4 cellular contexts compared by ENCODE assay signal in genomic region chr11:46304036-46304435, GRCh38. TPM values are rescaled to one million over a fixed set of nuclear protein-coding genes. Genes with fewer than 3 reads are reported as not detected.
"Had no signal": no experiment of that assay in that cellular context is flagged by ENCODE, and none has a peak within 500 bp of the region (broad histone marks: within the 10 kb centered on the region; RNA-seq: fewer than 3 reads in every experiment).

No MANE protein-coding gene starts in this region.

RNA-seq across cellular contexts. Expression of gene CREB3L1, which starts 26.6 kb away (rescaled TPM):
- total RNA-seq: activated naive CD8-positive, alpha-beta T cell treated with anti-CD3 and anti-CD28 coated beads, Interleukin-2, amount 10 ng/mL, durations not matched to agents 7 days and 5 days; activated T-cell treated with anti-CD3 and anti-CD28 coated beads, Interleukin-2, amount 50 U/mL, for 72 hours; activated T-helper 17 cell treated with anti-CD3 and anti-CD28 coated beads, Interleukin-2, amount 50 U/mL, for 72 hours; activated T-helper 2 cell treated with anti-CD3 and anti-CD28 coated beads, Interferon-gamma antibody, Interleukin-2, Interleukin-4, amounts not matched to agents 10 μg/mL and 5 μg/mL and 100 μg/mL, durations not matched to agents 14 hours and 24 hours and 36 hours had no signal
